In genomic region chr13:94549241-94550029, GRCh38 we compare ENCODE assay signal across 1 cellular context.
TF ChIP-seq lines count a peak whose summit lies in the region.

No MANE protein-coding gene starts in this region.

TF ChIP-seq in K562, 482 proteins besides CTCF, POLR2A, EP300 and RAD21 (continued from another document):
- peak; percentile 31; the same call in 1 of the 2 replicates for TF ChIP-seq VEZF1 (CRISPR knock-in tag; IDR thresholded peaks at IDR 0.05)
- TF ChIP-seq NRF1 (conservative IDR thresholded peaks at IDR 0.05 in 1 of 2, IDR thresholded peaks at IDR 0.05 in 1 of 2), result peak; percentile 94 to 95
- TF ChIP-seq CREM (IDR thresholded peaks at IDR 0.05; ENCODE audit: low read depth), result no peak; the same call in 1 of the 2 replicates
- TF ChIP-seq STAT5A (IDR thresholded peaks at IDR 0.05; ENCODE audit: borderline replicate concordance, low read length), result peak; percentile 8; the same call in 1 of the 2 replicates
- no peak for TF ChIP-seq SMAD3 (CRISPR knock-in tag; conservative IDR thresholded peaks at IDR 0.05)
- no peak for TF ChIP-seq ZNF785 (CRISPR knock-in tag; IDR thresholded peaks at IDR 0.05)
- peak; percentile 30 to 78; a peak in 1 of 4 replicates for TF ChIP-seq UBTF (IDR thresholded peaks at IDR 0.05; ENCODE audit: borderline replicate concordance in 1 of 2, low read depth in 2 of 2, low read length in 2 of 2)
- TF ChIP-seq PRPF4 (IDR thresholded peaks at IDR 0.05; ENCODE audit: insufficient read depth, low read depth, low read length, poor library complexity, severe bottlenecking), result no peak
- TF ChIP-seq GATAD2B (IDR thresholded peaks at IDR 0.05; ENCODE audit: borderline replicate concordance), result peak; percentile 47; the same call in 1 of the 2 replicates
- TF ChIP-seq HDAC1 (IDR thresholded peaks at IDR 0.05), result peak; percentile 48 to 64; a peak in 2 of 4 replicates
- TF ChIP-seq, protein P1, sequence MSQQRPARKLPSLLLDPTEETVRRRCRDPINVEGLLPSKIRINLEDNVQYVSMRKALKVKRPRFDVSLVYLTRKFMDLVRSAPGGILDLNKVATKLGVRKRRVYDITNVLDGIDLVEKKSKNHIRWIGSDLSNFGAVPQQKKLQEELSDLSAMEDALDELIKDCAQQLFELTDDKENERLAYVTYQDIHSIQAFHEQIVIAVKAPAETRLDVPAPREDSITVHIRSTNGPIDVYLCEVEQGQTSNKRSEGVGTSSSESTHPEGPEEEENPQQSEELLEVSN (IDR thresholded peaks at IDR 0.05; ENCODE audit: borderline replicate concordance in 1 of 2, extremely low read depth in 1 of 2, insufficient read depth in 1 of 2, insufficient read length in 1 of 2, low read depth in 1 of 2, low read length in 1 of 2, poor library complexity in 1 of 2, severe bottlenecking in 1 of 2), result peak in 1 of 2 experiments; percentile 13
- TF ChIP-seq FOXK1 (CRISPR knock-in tag; IDR thresholded peaks at IDR 0.05; ENCODE audit: borderline replicate concordance), result no peak
- peak; percentile 37 to 88; a peak in 3 of 4 replicates for TF ChIP-seq TBL1XR1 (IDR thresholded peaks at IDR 0.05; ENCODE audit: low read length in 2 of 2)
- TF ChIP-seq MAZ (CRISPR knock-in tag; conservative IDR thresholded peaks at IDR 0.05 in 1 of 2, IDR thresholded peaks at IDR 0.05 in 1 of 2), result peak; percentile 64 to 82; a peak in 3 of 4 replicates
- peak; percentile 99 for TF ChIP-seq PHF21A (IDR thresholded peaks at IDR 0.05; ENCODE audit: borderline replicate concordance, low read depth)
- TF ChIP-seq BRF1 (IDR thresholded peaks at IDR 0.05; ENCODE audit: borderline replicate concordance, extremely low read depth, insufficient read length), result peak; percentile 23
- peak; percentile 83 for TF ChIP-seq ETS1 (conservative IDR thresholded peaks at IDR 0.05; ENCODE audit: control insufficient read depth, low read depth, low read length)
- peak; percentile 88 to 92 for TF ChIP-seq KDM1A (IDR thresholded peaks at IDR 0.05)
- peak; percentile 97 for TF ChIP-seq TARDBP (IDR thresholded peaks at IDR 0.05)
- TF ChIP-seq SMARCA5 (IDR thresholded peaks at IDR 0.05), result no peak
- 0 out of 2 replicates have a peak, but pooled peaks have one; percentile 10 for TF ChIP-seq ZNF12 (CRISPR knock-in tag; IDR thresholded peaks at IDR 0.05)
- TF ChIP-seq POLR3G (IDR thresholded peaks at IDR 0.05; ENCODE audit: extremely low read depth, insufficient read length, insufficient replicate concordance), result peak; percentile 39
- TF ChIP-seq ZNF224 (CRISPR knock-in tag; IDR thresholded peaks at IDR 0.05), result 0 out of 2 replicates have a peak, but pooled peaks have one; percentile 17
- no peak; the same call in 1 of the 2 replicates for TF ChIP-seq ESRRA (IDR thresholded peaks at IDR 0.05; ENCODE audit: borderline replicate concordance, low read depth)
- TF ChIP-seq JUND (IDR thresholded peaks at IDR 0.05; ENCODE audit: borderline replicate concordance, low read depth, low read length), result peak; percentile 43; the same call in 1 of the 2 replicates
- no peak for TF ChIP-seq JUND (tag; IDR thresholded peaks at IDR 0.05; ENCODE audit: borderline replicate concordance, low read depth, low read length)
- peak; percentile 100 for TF ChIP-seq TBP (optimal IDR thresholded peaks at IDR 0.05; ENCODE audit: low read depth, low read length)
- peak; percentile 62; the same call in 1 of the 2 replicates for TF ChIP-seq SP1 (CRISPR knock-in tag; IDR thresholded peaks at IDR 0.05)
- TF ChIP-seq ZNF124 (CRISPR knock-in tag; IDR thresholded peaks at IDR 0.05), result no peak
- TF ChIP-seq TFAM (CRISPR knock-in tag; conservative IDR thresholded peaks at IDR 0.05), result no peak
- no peak for TF ChIP-seq ZNF324 (CRISPR knock-in tag; IDR thresholded peaks at IDR 0.05)
- TF ChIP-seq SRF (CRISPR knock-in tag; IDR thresholded peaks at IDR 0.05), result no peak
